Comparison of ENCODE assay signal across 9 cellular contexts in the genomic region with DNA sequence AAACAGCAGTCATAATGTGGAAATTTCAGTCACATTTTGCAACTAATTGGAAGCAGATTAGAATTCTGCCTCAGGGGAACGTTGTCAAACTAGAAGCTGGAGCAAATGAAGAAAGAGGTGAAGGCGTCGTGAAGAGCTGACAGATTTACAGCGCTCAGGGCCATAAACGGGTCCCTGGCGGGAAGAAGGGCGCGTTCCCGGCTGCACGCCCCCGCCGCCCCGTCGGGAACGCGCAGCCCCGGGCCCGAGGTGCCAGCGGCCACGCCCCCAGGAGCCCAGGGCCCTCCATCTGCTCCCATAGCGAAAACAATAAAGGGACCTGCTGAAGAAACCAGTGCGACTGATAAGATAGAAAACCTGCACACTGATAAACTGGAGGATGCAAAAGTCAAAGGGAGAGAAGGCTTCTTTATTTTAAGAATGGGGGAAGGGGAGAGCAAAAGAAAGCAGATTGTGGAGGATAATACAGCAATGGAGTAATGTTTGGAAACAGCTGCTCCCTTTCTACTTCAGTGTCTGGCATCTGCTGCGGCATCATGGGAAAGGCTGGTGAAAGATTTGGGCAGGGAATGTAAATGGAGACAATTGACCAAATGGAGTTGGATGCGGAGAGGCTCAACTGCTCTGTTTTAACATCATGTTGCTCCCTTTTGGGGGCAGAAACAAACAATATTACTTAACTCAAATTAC. TPM values are rescaled to one million over a fixed set of nuclear protein-coding genes. Genes with fewer than 3 reads are reported as not detected.
DNase-seq lines count a peak whose midpoint lies in the region; ATAC-seq, FAIRE-seq and TF ChIP-seq lines count a peak whose summit lies in the region.
"Had no signal": no experiment of that assay in that cellular context is flagged by ENCODE, and none has a peak within 500 bp of the region (broad histone marks: within the 10 kb centered on the region; RNA-seq: fewer than 3 reads in every experiment).

No MANE protein-coding gene starts in this region.

- TF ChIP-seq POLR2A in endothelial cell of umbilical vein (IDR thresholded peaks at IDR 0.05; ENCODE audit: low read depth, low read length), result no peak

- dilution Hi-C loops in endothelial cell of umbilical vein (cut with MboI; ENCODE audit: extremely low pct_ligation_motif_present, low sequenced_read_pairs), result no loop called here

- no peak for ATAC-seq in activated CD4-positive, CD25-positive, alpha-beta regulatory T cell treated with anti-CD3 and anti-CD28 coated beads, Interleukin-2, amount 50 U/mL, for 24 hours

- H4K20me1 ChIP-seq in endothelial cell of umbilical vein (replicated peaks; ENCODE audit: control insufficient read depth, extremely low read depth, insufficient read depth, low read length), result peaks cover 8% of the 10 kb centered on the region

- peaks cover 85% of the 10 kb centered on the region for H3K4me1 Mint-ChIP-seq in nephron

- no peak overlapping the region for H2AFZ ChIP-seq in endothelial cell of umbilical vein (ENCODE audit: low read depth, low read length)

- no peaks in the 10 kb centered on the region for H3K27me3 Mint-ChIP-seq in nephron (ENCODE audit: low read depth)

- TF ChIP-seq CTCF in endothelial cell of umbilical vein (IDR thresholded peaks at IDR 0.05; ENCODE audit: extremely low read depth in 1 of 2, insufficient read depth in 1 of 2, low read depth in 1 of 2, low read length in 2 of 2) (no peak), nephron (IDR thresholded peaks at IDR 0.05; ENCODE audit: unreplicated experiment in 3 of 3) (no peak)

- peak overlapping the region; percentile 66 to 82 (median 79) for H3K4me3 Mint-ChIP-seq in nephron
- H3K4me3 Mint-ChIP-seq: activated T-helper 1 cell treated with anti-CD3 and anti-CD28 coated beads, Interleukin-12 subunit alpha, Interleukin-12 subunit beta, Interleukin-2, Interleukin-4 antibody, amounts not matched to agents 30 ng/mL and 10 ng/mL and 1 ng/mL, durations not matched to agents 14 hours and 24 hours and 36 hours had no signal

- intact Hi-C loops in endothelial cell of umbilical vein (cut with micrococcal nuclease), result no loop called here

- peaks cover 3% of the 10 kb centered on the region for H3K4me1 ChIP-seq in endothelial cell of umbilical vein (ENCODE audit: control insufficient read depth, extremely low read depth, insufficient read depth, low read length)

- peaks cover 3% of the 10 kb centered on the region for H3K36me3 Mint-ChIP-seq in nephron (ENCODE audit: low read depth)

- H3K27ac ChIP-seq in endothelial cell of umbilical vein (ENCODE audit: insufficient read depth, low read depth, low read length), result no peak overlapping the region

- POLR2A ChIA-PET in endothelial cell of umbilical vein (lab: Charles Lee), result no interaction called here

- CTCF ChIA-PET in endothelial cell of umbilical vein (lab: Charles Lee), result interaction anchor here (0.6 to 0.7 kb wide), 2 partner anchors 74 to 815 kb away, joined by 3 read pairs; no protein-coding TSS in a partner anchor

- peak overlapping the region; percentile 75 to 81 (median 80) for H3K27ac Mint-ChIP-seq in nephron
- H3K27ac Mint-ChIP-seq: activated T-helper 1 cell treated with anti-CD3 and anti-CD28 coated beads, Interleukin-12 subunit alpha, Interleukin-12 subunit beta, Interleukin-2, Interleukin-4 antibody, amounts not matched to agents 30 ng/mL and 10 ng/mL and 1 ng/mL, durations not matched to agents 14 hours and 24 hours and 36 hours had no signal

- H3K4me2 ChIP-seq in endothelial cell of umbilical vein (ENCODE audit: insufficient read depth, low read length), result peak overlapping the region; percentile 48

- H3K36me3 ChIP-seq in endothelial cell of umbilical vein (ENCODE audit: control insufficient read depth in 2 of 2, extremely low read depth in 1 of 2, insufficient read depth in 2 of 2, low read length in 2 of 2), result no peaks in the 10 kb centered on the region

- no peaks in the 10 kb centered on the region for H3K9me3 ChIP-seq in endothelial cell of umbilical vein (replicated peaks; ENCODE audit: control insufficient read depth, insufficient read depth, low read length)

- no peak overlapping the region for H3K4me3 ChIP-seq in endothelial cell of umbilical vein (replicated peaks in 1 of 3; ENCODE audit: insufficient read depth in 1 of 3, low read depth in 1 of 3, low read length in 3 of 3)

- no peaks in the 10 kb centered on the region for H3K9me3 Mint-ChIP-seq in nephron
- H3K9me3 Mint-ChIP-seq: activated T-helper 1 cell treated with anti-CD3 and anti-CD28 coated beads, Interleukin-12 subunit alpha, Interleukin-12 subunit beta, Interleukin-2, Interleukin-4 antibody, amounts not matched to agents 30 ng/mL and 10 ng/mL and 1 ng/mL, durations not matched to agents 14 hours and 24 hours and 36 hours had no signal

- no peak overlapping the region for H3K9ac ChIP-seq in endothelial cell of umbilical vein (replicated peaks; ENCODE audit: extremely low read depth, insufficient read depth, low read length)

- peaks cover 22% of the 10 kb centered on the region for H3K79me2 ChIP-seq in endothelial cell of umbilical vein (ENCODE audit: control insufficient read depth, insufficient read depth, low read length)

- no peak for FAIRE-seq in endothelial cell of umbilical vein (lab: Jason Lieb, UNC)

- H3K9me1 ChIP-seq in endothelial cell of umbilical vein (replicated peaks; ENCODE audit: control insufficient read depth, extremely low read depth, insufficient read depth, low read length), result no peaks in the 10 kb centered on the region

- no TSS peak for BruUV-seq in endothelial cell of umbilical vein (replicated peaks; lab: Mats Ljungman, UMichigan)

- peak; percentile 59 for DNase-seq in Ammon's horn (ENCODE audit: low spot score)
- peak; percentile 83 for DNase-seq in NCI-H2227 (lab: John Stamatoyannopoulos, UW; ENCODE audit: unreplicated experiment)
- DNase-seq in endothelial cell of umbilical vein (ENCODE audit: low read depth, low spot score), result no peak
- no peak for DNase-seq in D341Med (ENCODE audit: low spot score)
- DNase-seq in stimulated activated CD4-positive, alpha-beta T cell treated with anti-CD3 and anti-CD28 coated beads, Interleukin-2, amount 100 ng/mL, for 48 hours, result no peak
- DNase-seq in HPDE6-E6E7 (ENCODE audit: extremely low spot score), result no peak

- no peaks in the 10 kb centered on the region for H3K27me3 ChIP-seq in endothelial cell of umbilical vein (ENCODE audit: control insufficient read depth in 2 of 2, insufficient read depth in 2 of 2, low read length in 2 of 2)

TF ChIP-seq in endothelial cell of umbilical vein, 7 proteins besides CTCF, POLR2A, EP300 and RAD21:
- TF ChIP-seq JUN (IDR thresholded peaks at IDR 0.05; ENCODE audit: borderline replicate concordance, insufficient read depth, insufficient read length, low read depth) (no peak), EZH2 (IDR thresholded peaks at IDR 0.05; ENCODE audit: borderline replicate concordance, low read depth, low read length, severe bottlenecking) (no peak), MYC (IDR thresholded peaks at IDR 0.05; ENCODE audit: low read depth, low read length) (no peak), MAX (IDR thresholded peaks at IDR 0.05; ENCODE audit: insufficient read depth, insufficient read length) (no peak), GATA2 (IDR thresholded peaks at IDR 0.05; ENCODE audit: insufficient read depth, insufficient read length, low read depth, low read length) (no peak)

RNA-seq across cellular contexts. Expression of gene ZNF608, which starts 11.1 kb away (rescaled TPM):
- 29.8 and 33.6 TPM in 2 replicates for total RNA-seq in endothelial cell of umbilical vein
- polyA plus RNA-seq in endothelial cell of umbilical vein, result 10.6 and 16.2 TPM in 2 replicates
- 14.6 and 15.8 TPM in 2 replicates for polyA plus RNA-seq in endothelial cell of umbilical vein (2011; cell fraction: cytosol; rRNA removed)
- 39.5 and 45.2 TPM in 2 replicates for polyA plus RNA-seq in endothelial cell of umbilical vein (2011; cell fraction: nucleus; rRNA removed)
- 14.6 and 21.7 TPM in 2 replicates for polyA plus RNA-seq in endothelial cell of umbilical vein (2012)
- polyA minus RNA-seq in endothelial cell of umbilical vein, result 23.4 and 26.0 TPM in 2 replicates
- not detected for polyA minus RNA-seq in endothelial cell of umbilical vein (2011; cell fraction: cytosol; rRNA and poly(A)+ RNA removed)
- polyA minus RNA-seq in endothelial cell of umbilical vein (2011; cell fraction: nucleus; rRNA and poly(A)+ RNA removed), result 63.4 and 70.7 TPM in 2 replicates
- total RNA-seq: activated T-helper 1 cell treated with anti-CD3 and anti-CD28 coated beads, Interleukin-12 subunit alpha, Interleukin-12 subunit beta, Interleukin-2, Interleukin-4 antibody, amounts not matched to agents 30 ng/mL and 10 ng/mL and 1 ng/mL, durations not matched to agents 14 hours and 24 hours and 36 hours had no signal

Comparison
In these comparisons a context has a peak if more than half of its experiments do, and no peak if none do; other contexts are left out.
1. DNase-seq: peak in Ammon's horn (single experiment) and NCI-H2227 (single experiment); none in endothelial cell of umbilical vein (single experiment), D341Med (single experiment), stimulated activated CD4-positive, alpha-beta T cell treated with anti-CD3 and anti-CD28 coated beads, Interleukin-2, amount 100 ng/mL, for 48 hours (0 of 2) and HPDE6-E6E7 (single experiment).